Comparison of ENCODE assay signal across 29 cellular contexts in genomic region chr4:128848461-128848860, GRCh38. TPM values are rescaled to one million over a fixed set of nuclear protein-coding genes. Genes with fewer than 3 reads are reported as not detected.
DNase-seq lines count a peak whose midpoint lies in the region; TF ChIP-seq lines count a peak whose summit lies in the region.
"Had no signal": no experiment of that assay in that cellular context is flagged by ENCODE, and none has a peak within 500 bp of the region (broad histone marks: within the 10 kb centered on the region; RNA-seq: fewer than 3 reads in every experiment).

No MANE protein-coding gene starts in this region.

- H2BK12ac ChIP-seq in trophoblast cell (ENCODE audit: low read length): no peak overlapping the region

- no peaks in the 10 kb centered on the region for H3K79me1 ChIP-seq in trophoblast cell (ENCODE audit: low read length)

- DNase-seq in Caki2 (ENCODE audit: low read depth) (peak; percentile 14), HFFc6 (no peak), chondrocyte (ENCODE audit: low spot score) (no peak), trophoblast cell (no peak), G401 (ENCODE audit: low spot score) (no peak), AG08395 (ENCODE audit: low spot score) (no peak), adrenal gland (no peak)
- DNase-seq: activated B cell treated with CpG ODN at 0.5 μM for 24 hours; activated CD8-positive, alpha-beta memory T cell treated with anti-CD3 and anti-CD28 coated beads for 24 hours; activated naive CD4-positive, alpha-beta T cell treated with Interleukin-2 at 50 U/mL for 16 hours; activated T-cell treated with anti-CD3 and anti-CD28 coated beads, Interleukin-2, amount 50 U/mL, for 4 hours; CD4-positive, alpha-beta memory T cell; DMS153; effector CD8-positive, alpha-beta T cell; erythroblast; heart left ventricle; KBM-7; MG63; NCI-H1417 treated with DMSO at 0.1 percent for 48 hours; NCI-H2107; NCI-H510A; pancreas; PC-9; Right ventricle myocardium superior; spleen; stimulated activated CD4-positive, alpha-beta T cell treated with anti-CD3 and anti-CD28 coated beads, Interleukin-4, amount 100 ng/mL, for 24 hours; stimulated activated naive CD8-positive, alpha-beta T cell treated with anti-CD3 and anti-CD28 coated beads, Interleukin-15, Interleukin-2, amounts not matched to agents 100 U/mL and 50 U/mL, for 24 hours; T1000 had no signal

- H4K12ac ChIP-seq in trophoblast cell (ENCODE audit: low read depth, low read length): no peak overlapping the region

- no peak for TF ChIP-seq POLR2A in adrenal gland (IDR thresholded peaks at IDR 0.05)

- H3K4me1 Mint-ChIP-seq in HFFc6 (ENCODE audit: low read depth) (peaks cover 21% of the 10 kb centered on the region), chondrocyte (ENCODE audit: low read depth) (peaks cover 32% of the 10 kb centered on the region)
- H3K4me1 Mint-ChIP-seq: activated B cell treated with CpG ODN at 0.5 μM for 24 hours had no signal

- peak overlapping the region; percentile 29; the same call in 1 of the 2 replicates for H3K27ac Mint-ChIP-seq in HFFc6
- H3K27ac Mint-ChIP-seq in chondrocyte (ENCODE audit: unreplicated experiment): peak overlapping the region; percentile 57
- H3K27ac Mint-ChIP-seq: activated B cell treated with CpG ODN at 0.5 μM for 24 hours had no signal

- H3K4me2 ChIP-seq in trophoblast cell (ENCODE audit: low read length): no peak overlapping the region
- H3K4me2 ChIP-seq: PC-9 had no signal

- H3K4me3 Mint-ChIP-seq in HFFc6 (no peak overlapping the region), chondrocyte (ENCODE audit: unreplicated experiment) (no peak overlapping the region)
- H3K4me3 Mint-ChIP-seq: activated B cell treated with CpG ODN at 0.5 μM for 24 hours; activated T-cell treated with anti-CD3 and anti-CD28 coated beads, Interleukin-2, amount 50 U/mL, for 4 hours had no signal

- H3K4me3 ChIP-seq in trophoblast cell (ENCODE audit: low read depth, low read length) (no peak overlapping the region), adrenal gland (no peak overlapping the region)
- H3K4me3 ChIP-seq: heart left ventricle, MG63, pancreas, PC-9, right atrium auricular region, spleen had no signal

- no peak overlapping the region for H4K8ac ChIP-seq in trophoblast cell (ENCODE audit: low read depth, low read length)

- no peak overlapping the region for H2BK5ac ChIP-seq in trophoblast cell (ENCODE audit: low read depth, low read length, poor library complexity)

- H3K9me3 ChIP-seq in trophoblast cell (ENCODE audit: insufficient read depth, low read depth, low read length): peaks cover 1% of the 10 kb centered on the region
- H3K9me3 ChIP-seq in adrenal gland (replicated peaks in 1 of 3): no peaks in the 10 kb centered on the region
- H3K9me3 ChIP-seq: heart left ventricle, MG63, pancreas, right atrium auricular region, spleen had no signal

- intact Hi-C loops in adrenal gland (cut with DNase I): no loop called here

- in situ Hi-C loops in Caki2 (cut with HindIII; ENCODE audit: low pct_unique_long_range_greater_than_20kb, low sequenced_read_pairs) (no loop called here), G401 (cut with HindIII; ENCODE audit: low sequenced_read_pairs) (no loop called here)

- H3K18ac ChIP-seq in trophoblast cell (ENCODE audit: low read length): peak overlapping the region; percentile 55

- no peak overlapping the region for H3K9ac ChIP-seq in trophoblast cell (ENCODE audit: low read length)

- no peak overlapping the region for H2BK120ac ChIP-seq in trophoblast cell (ENCODE audit: insufficient read depth, low read length, poor library complexity)

- H4K91ac ChIP-seq in trophoblast cell (ENCODE audit: low read depth, low read length): no peak overlapping the region

- no peak overlapping the region for H2AFZ ChIP-seq in trophoblast cell (ENCODE audit: insufficient read depth, low read length, poor library complexity)
- H2AFZ ChIP-seq: PC-9 had no signal

- no peak overlapping the region for H3K4ac ChIP-seq in trophoblast cell (ENCODE audit: low read depth, low read length)

- H3K27ac ChIP-seq in trophoblast cell (ENCODE audit: low read depth, low read length): no peak overlapping the region
- H3K27ac ChIP-seq in adrenal gland: no peak overlapping the region
- H3K27ac ChIP-seq: heart left ventricle, pancreas, PC-9, right atrium auricular region had no signal

- no peaks in the 10 kb centered on the region for H3K9me3 Mint-ChIP-seq in HFFc6
- no peaks in the 10 kb centered on the region for H3K9me3 Mint-ChIP-seq in chondrocyte (ENCODE audit: low read depth)
- H3K9me3 Mint-ChIP-seq: activated B cell treated with CpG ODN at 0.5 μM for 24 hours; activated T-cell treated with anti-CD3 and anti-CD28 coated beads, Interleukin-2, amount 50 U/mL, for 4 hours; CD4-positive, alpha-beta memory T cell had no signal

- TF ChIP-seq CTCF in HFFc6 (IDR thresholded peaks at IDR 0.05) (no peak), chondrocyte (IDR thresholded peaks at IDR 0.05) (no peak), adrenal gland (IDR thresholded peaks at IDR 0.05) (no peak)

- no peak overlapping the region for H2AK5ac ChIP-seq in trophoblast cell (ENCODE audit: low read length)

- peaks cover 72% of the 10 kb centered on the region for H3K36me3 Mint-ChIP-seq in HFFc6 (ENCODE audit: low read depth)
- peaks cover 58% of the 10 kb centered on the region for H3K36me3 Mint-ChIP-seq in chondrocyte (ENCODE audit: low read depth)

- WGBS in trophoblast cell (ENCODE audit: extremely low coverage, insufficient coverage, insufficient read length): no CpG with 5 or more reads among the region's 3 CpGs
- WGBS in adrenal gland, 4 donors: 86 to 100% (median 96%) methylated on average over 3 of the region's 3 CpGs

- H3K27me3 ChIP-seq in trophoblast cell (ENCODE audit: insufficient read depth, low read length): no peaks in the 10 kb centered on the region
- no peaks in the 10 kb centered on the region for H3K27me3 ChIP-seq in adrenal gland
- H3K27me3 ChIP-seq: heart left ventricle, MG63, pancreas, right atrium auricular region, spleen had no signal

- no peak overlapping the region for H3K23ac ChIP-seq in trophoblast cell (ENCODE audit: low read length)

- H3K27me3 Mint-ChIP-seq in HFFc6 (ENCODE audit: insufficient read depth): no peaks in the 10 kb centered on the region; the same call in 1 of the 2 replicates
- H3K27me3 Mint-ChIP-seq in chondrocyte (ENCODE audit: low read depth): no peaks in the 10 kb centered on the region
- H3K27me3 Mint-ChIP-seq: activated B cell treated with CpG ODN at 0.5 μM for 24 hours; CD4-positive, alpha-beta memory T cell had no signal

- H3K36me3 ChIP-seq in trophoblast cell (ENCODE audit: control insufficient read depth in 1 of 2, insufficient read depth in 2 of 2, low read length in 2 of 2) (peaks cover 41 to 57% of the 10 kb centered on the region in 2 experiments), adrenal gland (replicated peaks in 1 of 2) (peaks cover 0 to 76% of the 10 kb centered on the region in 2 donors)

- H3K79me2 ChIP-seq in trophoblast cell (ENCODE audit: control insufficient read depth, insufficient read depth, low read length, poor library complexity): no peaks in the 10 kb centered on the region

- no peak overlapping the region for H3K14ac ChIP-seq in trophoblast cell (ENCODE audit: low read length)

- H3K4me1 ChIP-seq in trophoblast cell (ENCODE audit: control insufficient read depth in 1 of 2, insufficient read depth in 2 of 2, low read length in 2 of 2) (no peaks in the 10 kb centered on the region), adrenal gland (replicated peaks in 1 of 2) (peaks cover 36 to 50% of the 10 kb centered on the region in 2 donors)

RNA-seq across cellular contexts. Expression of gene JADE1, which starts 39.0 kb away (rescaled TPM):
- total RNA-seq in Caki2 (2014; rRNA removed; shearing (Covaris generic); ENCODE audit: low replicate concordance): 23.2 and 25.2 TPM in 2 replicates
- 10 to 100 TPM; 23.2 to 32.4 (median 26.6) TPM for total RNA-seq in HFFc6 (2021; fragmentation: NEBNext Ultra II Directional; extraction: Animal tissue kit (Norgen Biotek cat#: 25700))
- total RNA-seq in chondrocyte: 28.9 to 34.0 TPM (median 31.4 TPM) in 3 replicates
- 17.0 TPM in 2 replicates for polyA plus RNA-seq in trophoblast cell (2013)
- 17.5 and 34.5 TPM in 2 replicates for total RNA-seq in G401 (2014; rRNA removed; shearing (Covaris generic))
- 10 to 100 TPM; 25.9 to 66.7 (median 40.2) TPM for total RNA-seq in adrenal gland
- polyA plus RNA-seq in adrenal gland: 10 to 100 TPM; 18.4 to 31.1 (median 30.8) TPM
